ENCODE assay signal across 7 cellular contexts in the genomic region with DNA sequence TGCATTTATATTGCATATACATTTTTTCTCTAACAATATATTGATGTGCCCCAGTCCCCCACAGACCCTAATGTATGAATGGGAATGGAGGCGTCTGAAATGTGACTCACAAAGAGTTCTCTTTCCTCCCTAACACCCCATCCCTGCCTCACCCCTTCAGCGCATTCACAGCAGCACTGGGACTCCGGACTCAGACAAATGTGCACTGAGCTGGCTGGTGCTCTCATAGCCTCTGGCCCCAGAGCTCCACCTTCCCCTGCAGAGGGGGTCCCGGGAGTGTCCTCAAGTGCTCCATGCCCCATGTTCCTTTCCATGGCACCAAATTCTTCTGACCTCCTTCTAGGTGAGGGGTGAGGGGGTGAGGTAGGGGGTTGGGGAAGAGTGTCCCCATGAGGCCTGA. TPM values are rescaled to one million over a fixed set of nuclear protein-coding genes. Genes with fewer than 3 reads are reported as not detected.
DNase-seq lines count a peak whose midpoint lies in the region; ATAC-seq, FAIRE-seq and TF ChIP-seq lines count a peak whose summit lies in the region.

No MANE protein-coding gene starts in this region.

- no peak for ATAC-seq in HCT116

- POLR2A ChIA-PET in HCT116 (lab: Charles Lee): interaction anchor here (1.5 kb wide), 1 partner anchor 10 kb away, joined by 5 read pairs; no protein-coding TSS in a partner anchor

- DNase-seq in HCT116 (ENCODE audit: low read depth, low spot score) (no peak), SHP77 treated with DMSO at 0.1 percent for 48 hours (lab: John Stamatoyannopoulos, UW) (peak; percentile 26), epithelial cell of prostate (ENCODE audit: low read depth, low spot score) (no peak), GM20000 (ENCODE audit: low spot score) (no peak), GM19239 (ENCODE audit: insufficient read length, low spot score) (no peak), Kasumi-1 (lab: John Stamatoyannopoulos, UW) (no peak)

- CTCF ChIA-PET in HCT116 (lab: Charles Lee): no interaction called here

- intact Hi-C loops in HCT116 (cut with micrococcal nuclease): loop anchor here (10.0 kb wide), 2 partner anchors 119 to 439 kb away; no protein-coding TSS in a partner anchor

- H4K20me1 ChIP-seq in HCT116 (ENCODE audit: insufficient read depth): no peaks in the 10 kb centered on the region

- peak overlapping the region; percentile 91; the same call in 1 of the 2 replicates for H3K27ac ChIP-seq in HCT116 (ENCODE audit: low read depth, low read length)
- peak overlapping the region; percentile 85 for H3K27ac ChIP-seq in epithelial cell of prostate
- H3K27ac ChIP-seq in skin epidermis: peak overlapping the region in 16 of 21 experiments; percentile 31 to 100 (median 98)

- no peaks in the 10 kb centered on the region for H3K79me2 ChIP-seq in HCT116 (ENCODE audit: insufficient read depth, low read length)

- TF ChIP-seq POLR2A in HCT116 (IDR thresholded peaks at IDR 0.05; ENCODE audit: borderline replicate concordance, extremely low read depth, insufficient read depth, insufficient read length): no peak

- H3K4me2 ChIP-seq in HCT116 (ENCODE audit: low read length): peak overlapping the region; percentile 84

- no peak overlapping the region for H2AFZ ChIP-seq in HCT116 (ENCODE audit: low read depth, low read length, poor library complexity, severe bottlenecking)

- no peak for TF ChIP-seq CTCF in HCT116 (IDR thresholded peaks at IDR 0.05 in 2 of 3, conservative IDR thresholded peaks at IDR 0.05 in 1 of 3; ENCODE audit: borderline replicate concordance in 1 of 3, insufficient read depth in 1 of 3, low read depth in 2 of 3, low read length in 2 of 3)
- TF ChIP-seq CTCF in GM20000 (IDR thresholded peaks at IDR 0.05; ENCODE audit: extremely low read depth, missing control alignments): no peak

- H3K36me3 ChIP-seq in HCT116 (ENCODE audit: control insufficient read depth in 1 of 2, insufficient read depth in 2 of 2, low read length in 2 of 2): no peaks in the 10 kb centered on the region

- H3K27me3 ChIP-seq in HCT116 (ENCODE audit: insufficient read depth, low read length): no peaks in the 10 kb centered on the region

- RAD21 ChIA-PET in HCT116 (lab: Charles Lee; ENCODE audit: low non-redundant PET in 1 of 2, low total read pairs in 2 of 2, uncharacterized antibody in 2 of 2, unreplicated experiment in 2 of 2): no interaction called here

- H3K9ac ChIP-seq in HCT116 (ENCODE audit: low read length): peak overlapping the region; percentile 99

- no TSS peak for BruUV-seq in HCT116 (replicated peaks; lab: Mats Ljungman, UMichigan)

- peak overlapping the region; percentile 78 to 82 for H3K4me3 ChIP-seq in HCT116 (replicated peaks in 1 of 2; ENCODE audit: low read depth in 1 of 2, low read length in 2 of 2)
- H3K4me3 ChIP-seq in skin epidermis: peak overlapping the region in 1 of 7 experiments; percentile 61

- no peaks in the 10 kb centered on the region for H3K9me3 ChIP-seq in HCT116 (ENCODE audit: control insufficient read depth in 1 of 2, insufficient read depth in 1 of 2, low read depth in 1 of 2, low read length in 2 of 2)

- no peak for TF ChIP-seq RAD21 in HCT116 (IDR thresholded peaks at IDR 0.05; ENCODE audit: low read depth)

- no peaks in the 10 kb centered on the region for H3K9me2 ChIP-seq in HCT116 (ENCODE audit: insufficient read depth)

- peaks cover 11 to 40% of the 10 kb centered on the region in 2 experiments; a peak in 3 of 4 replicates for H3K4me1 ChIP-seq in HCT116 (ENCODE audit: control insufficient read depth in 1 of 2, insufficient read depth in 2 of 2, low read length in 2 of 2)

- FAIRE-seq in GM19239 (lab: Jason Lieb, UNC): no peak

TF ChIP-seq in HCT116, 20 proteins besides CTCF, POLR2A, EP300 and RAD21:
- TF ChIP-seq CEBPB (IDR thresholded peaks at IDR 0.05; ENCODE audit: low read depth) (no peak), TCF7L2 (IDR thresholded peaks at IDR 0.05; ENCODE audit: borderline replicate concordance, extremely low read depth, insufficient read depth, insufficient read length) (no peak), REST (IDR thresholded peaks at IDR 0.05; ENCODE audit: low read depth) (no peak), EZH2phosphoT487 (IDR thresholded peaks at IDR 0.05; ENCODE audit: borderline replicate concordance) (no peak)

RNA-seq across cellular contexts. Expression of gene NPTX1, which starts 20.6 kb away (rescaled TPM):
- total RNA-seq in HCT116 (2021; ENCODE audit: unreplicated experiment): 0.15 TPM
- not detected in 2 replicates for polyA plus RNA-seq in HCT116 (2012)

RNA-seq across cellular contexts. Expression of gene ENDOV, which starts 40.8 kb away (rescaled TPM):
- total RNA-seq in HCT116 (2021; ENCODE audit: unreplicated experiment): 45.6 TPM
- 38.0 and 42.4 TPM in 2 replicates for polyA plus RNA-seq in HCT116 (2012)
